1 cellular context compared by ENCODE assay signal in genomic region chr6:170289971-170290305, GRCh38.
TF ChIP-seq lines count a peak whose summit lies in the region.

No MANE protein-coding gene starts in this region.

TF ChIP-seq in HepG2, 621 proteins besides CTCF, POLR2A, EP300 and RAD21:
- TF ChIP-seq ZNF674 (CRISPR knock-in tag; IDR thresholded peaks at IDR 0.05; ENCODE audit: low read depth), result no peak
- no peak for TF ChIP-seq ZFP36L1 (CRISPR knock-in tag; IDR thresholded peaks at IDR 0.05)
- no peak for TF ChIP-seq PHF5A (CRISPR knock-in tag; IDR thresholded peaks at IDR 0.05; ENCODE audit: low read depth, unreplicated experiment)
- no peak for TF ChIP-seq NFRKB (IDR thresholded peaks at IDR 0.05)
- TF ChIP-seq GABPA (IDR thresholded peaks at IDR 0.05; ENCODE audit: low read depth, low read length), result no peak
- no peak for TF ChIP-seq GABPA (CRISPR knock-in tag; IDR thresholded peaks at IDR 0.05; ENCODE audit: low read depth)
- no peak for TF ChIP-seq TFDP1 (CRISPR knock-in tag; IDR thresholded peaks at IDR 0.05; ENCODE audit: borderline replicate concordance)
- TF ChIP-seq MED8 (CRISPR knock-in tag; IDR thresholded peaks at IDR 0.05; ENCODE audit: insufficient replicate concordance), result no peak
- no peak for TF ChIP-seq SKI (IDR thresholded peaks at IDR 0.05; ENCODE audit: partially characterized antibody)
- TF ChIP-seq ATF2 (CRISPR knock-in tag; IDR thresholded peaks at IDR 0.05), result no peak
- TF ChIP-seq IRF9 (CRISPR knock-in tag; IDR thresholded peaks at IDR 0.05; ENCODE audit: borderline replicate concordance), result no peak
- TF ChIP-seq HES4 (CRISPR knock-in tag; IDR thresholded peaks at IDR 0.05; ENCODE audit: borderline replicate concordance), result no peak
- TF ChIP-seq MAZ (IDR thresholded peaks at IDR 0.05; ENCODE audit: borderline replicate concordance, low read depth, low read length), result no peak
- no peak for TF ChIP-seq MAZ (CRISPR knock-in tag; IDR thresholded peaks at IDR 0.05; ENCODE audit: low read depth)
- no peak for TF ChIP-seq DRAP1 (CRISPR knock-in tag; IDR thresholded peaks at IDR 0.05)
